In the genomic region with DNA sequence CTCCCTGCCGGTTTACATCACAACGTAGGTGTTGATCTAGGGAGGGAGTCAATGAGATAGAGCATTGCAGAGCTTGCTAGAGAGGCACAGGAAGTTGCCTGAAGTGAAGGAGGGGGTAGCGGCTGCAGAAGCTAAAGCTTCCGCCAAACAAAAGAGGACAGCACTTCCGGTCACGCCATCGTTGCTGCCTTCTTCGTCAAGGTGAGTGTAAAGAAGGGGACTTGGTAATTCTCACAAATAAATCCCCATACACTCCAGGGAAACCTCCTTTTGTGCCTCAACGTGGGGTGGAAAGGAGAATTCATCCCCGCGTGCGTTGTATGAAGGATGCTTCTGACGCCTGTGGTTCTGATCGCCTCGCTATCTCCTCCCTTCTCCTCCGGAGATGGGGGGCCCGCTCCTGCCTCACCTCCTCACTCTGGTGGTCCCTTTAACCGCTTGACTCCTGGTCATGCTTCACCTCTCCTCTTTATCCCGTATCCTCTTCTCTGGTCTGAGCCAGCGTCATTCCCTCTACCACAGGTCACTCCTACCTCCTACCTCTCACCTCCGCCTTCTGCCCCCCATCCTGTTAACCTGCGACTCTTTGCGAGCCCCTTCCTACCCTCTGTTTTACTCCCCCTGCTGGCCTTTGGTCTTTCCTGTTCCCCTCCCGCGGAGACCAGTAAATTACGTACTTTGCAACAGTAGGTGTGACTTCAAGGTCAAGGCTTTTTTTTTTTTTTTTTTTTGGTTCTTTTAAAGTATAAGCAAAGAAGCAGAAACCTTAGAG, we compare ENCODE assay signal across 8 cellular contexts. TPM values are rescaled to one million over a fixed set of nuclear protein-coding genes. Genes with fewer than 3 reads are reported as not detected.
A peak's percentile ranks its signal among the peaks of the same experiment; 100 is the strongest.
DNase-seq lines count a peak whose midpoint lies in the region; ATAC-seq lines count a peak whose summit lies in the region.

No MANE protein-coding gene starts in this region.

- H3K9me3 Mint-ChIP-seq in activated CD4-positive, alpha-beta memory T cell treated with anti-CD3 and anti-CD28 coated beads, Interleukin-2, amount 10 ng/mL, durations not matched to agents 7 days and 5 days = no peaks in the 10 kb centered on the region

- ATAC-seq in Right ventricle myocardium inferior = peak; percentile 85
- ATAC-seq in HG03064 (IDR thresholded peaks at IDR 0.05; ENCODE audit: low read depth, unreplicated experiment) = peak; percentile 89

- POLR2A ChIA-PET in activated CD4-positive, alpha-beta memory T cell treated with anti-CD3 and anti-CD28 coated beads, Interleukin-2, amount 10 ng/mL, durations not matched to agents 7 days and 5 days (lab: Charles Lee) = interaction anchor here (0.6 to 1.3 kb wide), 2 partner anchors 59 to 90 kb away, joined by 3 to 7 read pairs; partner anchors contain the start of genes GSPT2 and MAGED1

- H3K4me3 ChIP-seq in effector memory CD4-positive, alpha-beta T cell (ENCODE audit: insufficient read depth, low read depth, low read length, poor library complexity, severe bottlenecking) = peak overlapping the region; percentile 56
- peak overlapping the region; percentile 55 for H3K4me3 ChIP-seq in mesodermal cell (ENCODE audit: extremely low read depth, insufficient read depth, low read length, poor library complexity, severe bottlenecking)

- H3K27me3 Mint-ChIP-seq in activated CD4-positive, alpha-beta memory T cell treated with anti-CD3 and anti-CD28 coated beads, Interleukin-2, amount 10 ng/mL, durations not matched to agents 7 days and 5 days = peaks cover 5% of the 10 kb centered on the region

- peaks cover 21% of the 10 kb centered on the region for H3K4me1 Mint-ChIP-seq in activated CD4-positive, alpha-beta memory T cell treated with anti-CD3 and anti-CD28 coated beads, Interleukin-2, amount 10 ng/mL, durations not matched to agents 7 days and 5 days

- 0 to 7% methylated on average over 3 to 8 of the region's 26 CpGs for WGBS in mesodermal cell (ENCODE audit: insufficient coverage in 2 of 2), 2 experiments

- H3K36me3 ChIP-seq in effector memory CD4-positive, alpha-beta T cell (ENCODE audit: control insufficient read depth, insufficient read depth, low read length) = no peaks in the 10 kb centered on the region
- no peaks in the 10 kb centered on the region for H3K36me3 ChIP-seq in mesodermal cell (ENCODE audit: control insufficient read depth, insufficient read depth, low read length)

- H3K4me1 ChIP-seq in effector memory CD4-positive, alpha-beta T cell (ENCODE audit: control insufficient read depth, insufficient read depth, low read length, poor library complexity, severe bottlenecking) = no peaks in the 10 kb centered on the region
- no peaks in the 10 kb centered on the region for H3K4me1 ChIP-seq in mesodermal cell (ENCODE audit: control insufficient read depth, insufficient read depth, low read length, poor library complexity, severe bottlenecking)

- H3K27ac ChIP-seq in effector memory CD4-positive, alpha-beta T cell (ENCODE audit: insufficient read depth, low read length, poor library complexity, severe bottlenecking) = peak overlapping the region; percentile 49
- peak overlapping the region; percentile 45 for H3K27ac ChIP-seq in mesodermal cell (ENCODE audit: low read depth, low read length, severe bottlenecking)

- no peaks in the 10 kb centered on the region for H3K9me3 ChIP-seq in effector memory CD4-positive, alpha-beta T cell (ENCODE audit: control insufficient read depth, low read length)
- H3K9me3 ChIP-seq in mesodermal cell (ENCODE audit: control insufficient read depth, low read length) = no peaks in the 10 kb centered on the region

- intact Hi-C loops in Right ventricle myocardium inferior (cut with DNase I) (no loop called here), cardiac septum (cut with DNase I) (no loop called here)

- peak overlapping the region; percentile 82 for H3K27ac Mint-ChIP-seq in activated CD4-positive, alpha-beta memory T cell treated with anti-CD3 and anti-CD28 coated beads, Interleukin-2, amount 10 ng/mL, durations not matched to agents 7 days and 5 days

- H3K27me3 ChIP-seq in effector memory CD4-positive, alpha-beta T cell (replicated peaks; ENCODE audit: control insufficient read depth, insufficient read depth, low read length, poor library complexity, severe bottlenecking) = no peaks in the 10 kb centered on the region

- peaks cover 10% of the 10 kb centered on the region for H3K36me3 Mint-ChIP-seq in activated CD4-positive, alpha-beta memory T cell treated with anti-CD3 and anti-CD28 coated beads, Interleukin-2, amount 10 ng/mL, durations not matched to agents 7 days and 5 days (ENCODE audit: low read depth)

- no peak for DNase-seq in Right ventricle myocardium inferior (ENCODE audit: missing footprints)
- no peak for DNase-seq in cardiac septum (ENCODE audit: low spot score)
- DNase-seq in NCI-H460 (ENCODE audit: extremely low read depth, low read depth) = peak; percentile 37
- peak; percentile 61 for DNase-seq in activated CD4-positive, alpha-beta memory T cell treated with anti-CD3 and anti-CD28 coated beads, Interleukin-2, amount 10 ng/mL, durations not matched to agents 7 days and 5 days
- peak in 2 of 3 donors; percentile 19 to 26 for DNase-seq in effector memory CD4-positive, alpha-beta T cell
- DNase-seq in stimulated activated CD8-positive, alpha-beta memory T cell treated with anti-CD3 and anti-CD28 coated beads, Interleukin-15, amount 100 ng/mL, for 48 hours (ENCODE audit: low read depth in 2 of 2) = peak; percentile 36 to 39

- CTCF ChIA-PET in activated CD4-positive, alpha-beta memory T cell treated with anti-CD3 and anti-CD28 coated beads, Interleukin-2, amount 10 ng/mL, durations not matched to agents 7 days and 5 days (lab: Charles Lee) = interaction anchor here (0.7 to 0.8 kb wide), 2 partner anchors 11 to 19 kb away, joined by 3 to 5 read pairs; no protein-coding TSS in a partner anchor

- H3K4me3 Mint-ChIP-seq in activated CD4-positive, alpha-beta memory T cell treated with anti-CD3 and anti-CD28 coated beads, Interleukin-2, amount 10 ng/mL, durations not matched to agents 7 days and 5 days = peak overlapping the region; percentile 96

RNA-seq across cellular contexts. Expression of gene GSPT2, which starts 59.9 kb away (rescaled TPM):
- total RNA-seq in Right ventricle myocardium inferior = 8.6 TPM
- 8.6 TPM for total RNA-seq in cardiac septum
- total RNA-seq in NCI-H460 (2014; rRNA removed; shearing (Covaris generic)) = 11.6 and 13.3 TPM in 2 replicates
- 6.8 and 10.4 TPM in 2 replicates for polyA plus RNA-seq in NCI-H460 (2014; cell fraction: nucleus; rRNA removed)
- total RNA-seq in activated CD4-positive, alpha-beta memory T cell treated with anti-CD3 and anti-CD28 coated beads, Interleukin-2, amount 10 ng/mL, durations not matched to agents 7 days and 5 days = 10 to 100 TPM; 11.9 to 13.2 TPM
- polyA plus RNA-seq in mesodermal cell (2013, experiment 1 of 2) = 11.8 TPM
- polyA plus RNA-seq in mesodermal cell (2013, experiment 2 of 2) = 13.9 TPM

Comparison
In these comparisons a context has a peak if more than half of its experiments do, and no peak if none do; other contexts are left out.
1. DNase-seq: peak in NCI-H460 (single experiment), activated CD4-positive, alpha-beta memory T cell treated with anti-CD3 and anti-CD28 coated beads, Interleukin-2, amount 10 ng/mL, durations not matched to agents 7 days and 5 days (single experiment), effector memory CD4-positive, alpha-beta T cell (2 of 3) and stimulated activated CD8-positive, alpha-beta memory T cell treated with anti-CD3 and anti-CD28 coated beads, Interleukin-15, amount 100 ng/mL, for 48 hours (2 of 2); none in Right ventricle myocardium inferior (single experiment) and cardiac septum (single experiment).